In genomic region chrX:25016361-25016671, GRCh38 we compare ENCODE assay signal across 1 cellular context.
TF ChIP-seq lines count a peak whose summit lies in the region.

No MANE protein-coding gene starts in this region.

TF ChIP-seq in neural cell, 6 proteins besides CTCF, POLR2A, EP300 and RAD21:
- TF ChIP-seq TAF1 (IDR thresholded peaks at IDR 0.05; ENCODE audit: low read depth) = no peak
- no peak for TF ChIP-seq EZH2 (IDR thresholded peaks at IDR 0.05; ENCODE audit: borderline replicate concordance, insufficient read depth, low read length, poor library complexity, severe bottlenecking)
- TF ChIP-seq REST (IDR thresholded peaks at IDR 0.05; ENCODE audit: borderline replicate concordance) = no peak
- no peak for TF ChIP-seq MXI1 (conservative IDR thresholded peaks at IDR 0.05; ENCODE audit: poor library complexity, severe bottlenecking)
- TF ChIP-seq SMC3 (conservative IDR thresholded peaks at IDR 0.05; ENCODE audit: poor library complexity) = no peak
- no peak for TF ChIP-seq POLR2AphosphoS5 (IDR thresholded peaks at IDR 0.05)
